In the genomic region with DNA sequence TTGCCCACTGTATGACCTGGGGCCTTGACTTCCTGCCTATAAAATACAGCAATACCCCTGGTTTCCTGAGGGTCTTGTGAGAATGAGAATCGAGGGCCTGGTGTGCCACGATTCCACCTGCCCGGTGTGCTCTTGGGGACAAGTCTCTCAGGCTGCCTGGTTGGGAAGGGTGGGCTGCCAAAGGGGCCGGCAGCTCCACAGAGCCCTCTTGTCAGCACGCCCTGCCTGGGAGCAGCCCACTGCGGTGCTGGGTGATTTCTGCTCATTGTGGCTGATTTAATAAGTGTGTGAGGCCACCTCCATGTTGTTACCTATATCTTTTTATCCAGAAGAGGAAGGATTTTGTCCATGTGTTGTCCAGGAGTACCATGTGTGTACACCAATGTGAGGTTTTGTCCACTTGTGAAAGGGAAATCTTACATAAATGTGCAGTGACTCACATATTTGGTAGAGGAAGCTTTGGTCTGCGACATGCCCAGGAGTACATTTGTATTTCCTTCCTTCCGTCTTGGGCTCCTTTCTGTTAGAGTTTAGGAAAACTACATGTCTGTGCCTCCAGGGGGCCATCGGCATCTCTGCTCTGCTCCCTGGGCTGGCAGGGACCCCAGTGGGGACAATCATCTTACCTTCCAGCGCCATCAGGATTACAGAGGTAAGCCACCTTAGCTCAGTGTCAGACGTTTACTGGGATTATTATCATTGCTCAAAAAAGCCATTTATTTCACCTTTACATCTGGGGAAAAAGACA, we compare ENCODE assay signal across 13 cellular contexts.
DNase-seq lines count a peak whose midpoint lies in the region; ATAC-seq, FAIRE-seq and TF ChIP-seq lines count a peak whose summit lies in the region.
"Had no signal": no experiment of that assay in that cellular context is flagged by ENCODE, and none has a peak within 500 bp of the region (broad histone marks: within the 10 kb centered on the region; RNA-seq: fewer than 3 reads in every experiment).

No MANE protein-coding gene starts in this region.

- CTCF ChIA-PET in SK-N-SH (lab: Yijun Ruan, JAX): interaction anchor here (0.7 to 2.0 kb wide), 9 partner anchors 10 to 529 kb away, joined by 3 to 8 read pairs (median 4); no protein-coding TSS in a partner anchor
- CTCF ChIA-PET in endothelial cell of umbilical vein (lab: Charles Lee): interaction anchor here (0.9 to 8.8 kb wide), 5 partner anchors 11 to 528 kb away, joined by 3 to 154 read pairs (median 7); no protein-coding TSS in a partner anchor

- TF ChIP-seq CTCF in SK-N-SH (IDR thresholded peaks at IDR 0.05) (peak; percentile 19; the same call in 1 of the 2 replicates), NB4 (IDR thresholded peaks at IDR 0.05; ENCODE audit: low read depth, low read length) (peak; percentile 4), endothelial cell of umbilical vein (IDR thresholded peaks at IDR 0.05; ENCODE audit: extremely low read depth in 1 of 2, insufficient read depth in 1 of 2, low read depth in 1 of 2, low read length in 2 of 2) (peak; percentile 40 to 51), smooth muscle cell (IDR thresholded peaks at IDR 0.05; ENCODE audit: borderline replicate concordance, insufficient read depth, poor library complexity, severe bottlenecking) (no peak)

- H3K4me3 ChIP-seq in SK-N-SH (ENCODE audit: low read depth in 2 of 2, low read length in 1 of 2): no peak overlapping the region
- no peak overlapping the region for H3K4me3 ChIP-seq in NB4 (ENCODE audit: low read depth, low read length)
- no peak overlapping the region for H3K4me3 ChIP-seq in endothelial cell of umbilical vein (replicated peaks in 1 of 3; ENCODE audit: insufficient read depth in 1 of 3, low read depth in 1 of 3, low read length in 3 of 3)
- H3K4me3 ChIP-seq in smooth muscle cell: no peak overlapping the region

- H3K9ac ChIP-seq in SK-N-SH: no peak overlapping the region
- peak overlapping the region; percentile 5 for H3K9ac ChIP-seq in endothelial cell of umbilical vein (replicated peaks; ENCODE audit: extremely low read depth, insufficient read depth, low read length)
- H3K9ac ChIP-seq in smooth muscle cell (ENCODE audit: low read depth): no peak overlapping the region
- H3K9ac ChIP-seq: KMS-11 had no signal

- DNase-seq in SK-N-SH (no peak), NB4 (ENCODE audit: low read depth) (peak; percentile 25), endothelial cell of umbilical vein (ENCODE audit: low read depth, low spot score) (peak; percentile 36), sciatic nerve (ENCODE audit: low spot score) (peak; percentile 14), smooth muscle cell (lab: John Stamatoyannopoulos, UW; ENCODE audit: unreplicated experiment) (no peak), ACHN (no peak)
- no peak for DNase-seq in activated naive CD8-positive, alpha-beta T cell treated with anti-CD3 and anti-CD28 coated beads for 36 hours
- DNase-seq: activated T-cell treated with anti-CD3 and anti-CD28 coated beads, Interleukin-2, amount 50 U/mL, for 24 hours had no signal

- H4K20me1 ChIP-seq in SK-N-SH (ENCODE audit: insufficient read depth) (no peaks in the 10 kb centered on the region), endothelial cell of umbilical vein (replicated peaks; ENCODE audit: control insufficient read depth, extremely low read depth, insufficient read depth, low read length) (no peaks in the 10 kb centered on the region), smooth muscle cell (ENCODE audit: low read depth) (no peaks in the 10 kb centered on the region)

- POLR2A ChIA-PET in SK-N-SH (lab: Yijun Ruan, JAX): no interaction called here
- POLR2A ChIA-PET in endothelial cell of umbilical vein (lab: Charles Lee): no interaction called here

- H3F3A ChIP-seq in SK-N-SH (replicated peaks; ENCODE audit: insufficient read depth) (no peaks in the 10 kb centered on the region), smooth muscle cell (ENCODE audit: low read depth) (no peaks in the 10 kb centered on the region)

- intact Hi-C loops in endothelial cell of umbilical vein (cut with micrococcal nuclease) (loop anchor here (2.0 to 10.0 kb wide), 2 partner anchors 380 to 528 kb away; no protein-coding TSS in a partner anchor), sciatic nerve (cut with DNase I) (loop anchor here (5.0 kb wide), 1 partner anchor 282 kb away; no protein-coding TSS in a partner anchor)

- no peak for TF ChIP-seq RAD21 in SK-N-SH (IDR thresholded peaks at IDR 0.05; ENCODE audit: low read length)

- no peaks in the 10 kb centered on the region for H3K9me2 ChIP-seq in SK-N-SH

- no peak overlapping the region for H3K27ac ChIP-seq in SK-N-SH (ENCODE audit: low read depth in 2 of 2, low read length in 1 of 2)
- peak overlapping the region; percentile 30 for H3K27ac ChIP-seq in endothelial cell of umbilical vein (ENCODE audit: insufficient read depth, low read depth, low read length)
- no peak overlapping the region for H3K27ac ChIP-seq in smooth muscle cell (ENCODE audit: low read depth)
- H3K27ac ChIP-seq: KMS-11 had no signal

- H3K4me2 ChIP-seq in SK-N-SH (no peak overlapping the region), endothelial cell of umbilical vein (ENCODE audit: insufficient read depth, low read length) (peak overlapping the region; percentile 62), smooth muscle cell (no peak overlapping the region)
- H3K4me2 ChIP-seq: KMS-11 had no signal

- H3K79me2 ChIP-seq in SK-N-SH (ENCODE audit: insufficient read depth) (no peaks in the 10 kb centered on the region), endothelial cell of umbilical vein (ENCODE audit: control insufficient read depth, insufficient read depth, low read length) (no peaks in the 10 kb centered on the region), smooth muscle cell (ENCODE audit: low read depth) (no peaks in the 10 kb centered on the region)

- no TSS peak for BruUV-seq in endothelial cell of umbilical vein (replicated peaks; lab: Mats Ljungman, UMichigan)

- peak; percentile 95 for FAIRE-seq in endothelial cell of umbilical vein (lab: Jason Lieb, UNC)
- FAIRE-seq: islet of Langerhans had no signal

- TF ChIP-seq POLR2A in NB4 (IDR thresholded peaks at IDR 0.05; ENCODE audit: extremely low read depth, insufficient read length): no peak
- no peak for TF ChIP-seq POLR2A in endothelial cell of umbilical vein (IDR thresholded peaks at IDR 0.05; ENCODE audit: low read depth, low read length)

- H3K27ac Mint-ChIP-seq in activated naive CD8-positive, alpha-beta T cell treated with anti-CD3 and anti-CD28 coated beads for 36 hours: no peak overlapping the region
- H3K27ac Mint-ChIP-seq: activated T-cell treated with anti-CD3 and anti-CD28 coated beads, Interleukin-2, amount 50 U/mL, for 24 hours; dendritic cell treated with granulocyte-macrophage colony-stimulating factor and Interleukin-4, amounts not matched to agents 40 ng/mL and 50 ng/mL, for 4 days had no signal

- no peaks in the 10 kb centered on the region for H3K36me3 ChIP-seq in SK-N-SH (replicated peaks in 1 of 2; ENCODE audit: control insufficient read depth in 1 of 2, insufficient read depth in 2 of 2, low read length in 1 of 2)
- no peaks in the 10 kb centered on the region for H3K36me3 ChIP-seq in endothelial cell of umbilical vein (ENCODE audit: control insufficient read depth in 2 of 2, extremely low read depth in 1 of 2, insufficient read depth in 2 of 2, low read length in 2 of 2)
- no peaks in the 10 kb centered on the region for H3K36me3 ChIP-seq in smooth muscle cell (ENCODE audit: low read depth)

- peaks cover 2% of the 10 kb centered on the region for H3K36me3 Mint-ChIP-seq in activated naive CD8-positive, alpha-beta T cell treated with anti-CD3 and anti-CD28 coated beads for 36 hours

- no peak overlapping the region for H3K4me3 Mint-ChIP-seq in activated naive CD8-positive, alpha-beta T cell treated with anti-CD3 and anti-CD28 coated beads for 36 hours
- H3K4me3 Mint-ChIP-seq: activated T-cell treated with anti-CD3 and anti-CD28 coated beads, Interleukin-2, amount 50 U/mL, for 24 hours; dendritic cell treated with granulocyte-macrophage colony-stimulating factor and Interleukin-4, amounts not matched to agents 40 ng/mL and 50 ng/mL, for 4 days had no signal

- in situ Hi-C loops in ACHN (cut with HindIII; ENCODE audit: low pct_ligation_motif_present, low pct_unique_long_range_greater_than_20kb, low sequenced_read_pairs): no loop called here

- H3K9me1 ChIP-seq in endothelial cell of umbilical vein (replicated peaks; ENCODE audit: control insufficient read depth, extremely low read depth, insufficient read depth, low read length): no peaks in the 10 kb centered on the region

- 37% methylated on average over 8 of the region's 11 CpGs for WGBS in SK-N-SH (ENCODE audit: low lambda C conversion rate)
- WGBS in smooth muscle cell (ENCODE audit: low lambda C conversion rate): 79% methylated on average over 11 of the region's 11 CpGs

- H3K27me3 ChIP-seq in SK-N-SH (ENCODE audit: insufficient read depth): no peaks in the 10 kb centered on the region
- peaks cover 0 to 3% of the 10 kb centered on the region in 2 experiments for H3K27me3 ChIP-seq in endothelial cell of umbilical vein (ENCODE audit: control insufficient read depth in 2 of 2, insufficient read depth in 2 of 2, low read length in 2 of 2)
- H3K27me3 ChIP-seq in smooth muscle cell (ENCODE audit: low read depth): no peaks in the 10 kb centered on the region

- no peak overlapping the region for H2AFZ ChIP-seq in SK-N-SH (ENCODE audit: low read depth)
- H2AFZ ChIP-seq in endothelial cell of umbilical vein (ENCODE audit: low read depth, low read length): peak overlapping the region; percentile 84
- H2AFZ ChIP-seq in smooth muscle cell (ENCODE audit: low read depth): no peak overlapping the region

- no peaks in the 10 kb centered on the region for H3K4me1 Mint-ChIP-seq in activated naive CD8-positive, alpha-beta T cell treated with anti-CD3 and anti-CD28 coated beads for 36 hours

- peaks cover 10% of the 10 kb centered on the region for H3K9me3 Mint-ChIP-seq in activated naive CD8-positive, alpha-beta T cell treated with anti-CD3 and anti-CD28 coated beads for 36 hours

- peaks cover 3% of the 10 kb centered on the region for H3K27me3 Mint-ChIP-seq in activated naive CD8-positive, alpha-beta T cell treated with anti-CD3 and anti-CD28 coated beads for 36 hours

- H3K9me3 ChIP-seq in SK-N-SH (peaks cover 4% of the 10 kb centered on the region; the same call in 1 of the 2 replicates), endothelial cell of umbilical vein (replicated peaks; ENCODE audit: control insufficient read depth, insufficient read depth, low read length) (no peaks in the 10 kb centered on the region), smooth muscle cell (replicated peaks; ENCODE audit: low read depth) (no peaks in the 10 kb centered on the region)

- H3K4me1 ChIP-seq in SK-N-SH (ENCODE audit: control insufficient read depth in 1 of 2, insufficient read depth in 2 of 2, low read depth in 1 of 2, low read length in 1 of 2) (peaks cover 0 to 2% of the 10 kb centered on the region in 2 experiments; a peak in 1 of 4 replicates), endothelial cell of umbilical vein (ENCODE audit: control insufficient read depth, extremely low read depth, insufficient read depth, low read length) (peaks cover 14% of the 10 kb centered on the region), smooth muscle cell (ENCODE audit: low read depth) (no peaks in the 10 kb centered on the region)

- no peak for TF ChIP-seq EP300 in SK-N-SH (IDR thresholded peaks at IDR 0.05; ENCODE audit: borderline replicate concordance in 1 of 2, low read depth in 1 of 2, low read length in 1 of 2)

- no peak for ATAC-seq in SK-N-SH treated with all-trans-retinoic acid at 6 μM for 48 hours
- no peak for ATAC-seq in sciatic nerve
- ATAC-seq: Right ventricle myocardium inferior had no signal

- dilution Hi-C loops in endothelial cell of umbilical vein (cut with MboI; ENCODE audit: extremely low pct_ligation_motif_present, low sequenced_read_pairs): no loop called here

Comparison
In these comparisons a context has a peak if more than half of its experiments do, and no peak if none do; other contexts are left out.
1. DNase-seq: peak in NB4 (single experiment), endothelial cell of umbilical vein (single experiment) and sciatic nerve (single experiment); none in SK-N-SH (single experiment), smooth muscle cell (single experiment), ACHN (single experiment) and activated naive CD8-positive, alpha-beta T cell treated with anti-CD3 and anti-CD28 coated beads for 36 hours (single experiment).